Comparison of ENCODE assay signal across 19 cellular contexts in genomic region chr15:47461560-47462175, GRCh38.
DNase-seq lines count a peak whose midpoint lies in the region; ATAC-seq and TF ChIP-seq lines count a peak whose summit lies in the region.
"Had no signal": no experiment of that assay in that cellular context is flagged by ENCODE, and none has a peak within 500 bp of the region (broad histone marks: within the 10 kb centered on the region; RNA-seq: fewer than 3 reads in every experiment).

No MANE protein-coding gene starts in this region.

- H3K27me3 ChIP-seq in IMR-90 (ENCODE audit: control insufficient read depth, insufficient read depth, low read length), result no peaks in the 10 kb centered on the region
- no peaks in the 10 kb centered on the region for H3K27me3 ChIP-seq in left ventricle myocardium inferior (ENCODE audit: low read depth)

- H2AFZ ChIP-seq in IMR-90 (replicated peaks; ENCODE audit: low read length, poor library complexity), result no peak overlapping the region

- H3K4me1 ChIP-seq in IMR-90 (ENCODE audit: control insufficient read depth, insufficient read depth, low read length) (peaks cover 9% of the 10 kb centered on the region), left ventricle myocardium inferior (no peaks in the 10 kb centered on the region)
- H3K4me1 ChIP-seq: SJCRH30 had no signal

- H3K4ac ChIP-seq in IMR-90 (ENCODE audit: low read depth, low read length), result no peak overlapping the region

- no peak overlapping the region for H3K56ac ChIP-seq in IMR-90 (ENCODE audit: extremely low read depth, insufficient read depth, low read length)

- in situ Hi-C loops in IMR-90 (cut with MboI; ENCODE audit: low sequenced_read_pairs), result no loop called here

- no peak overlapping the region for H2AK9ac ChIP-seq in IMR-90 (replicated peaks; ENCODE audit: low read depth, low read length, poor library complexity)

- H3K36me3 ChIP-seq in IMR-90 (ENCODE audit: control insufficient read depth, insufficient read depth, low read length) (no peaks in the 10 kb centered on the region), left ventricle myocardium inferior (no peaks in the 10 kb centered on the region)
- H3K36me3 ChIP-seq: SJCRH30 had no signal

- H4K20me1 ChIP-seq in IMR-90 (ENCODE audit: insufficient read depth, low read length), result no peaks in the 10 kb centered on the region

- POLR2A ChIA-PET in IMR-90 (lab: Charles Lee; ENCODE audit: unreplicated experiment), result no interaction called here

- dilution Hi-C loops in IMR-90 (cut with HindIII; ENCODE audit: low sequenced_read_pairs, unreplicated experiment), result no loop called here

- TF ChIP-seq CTCF in AG09319 (IDR thresholded peaks at IDR 0.05; ENCODE audit: low read depth, low read length), result no peak
- no peak for TF ChIP-seq CTCF in IMR-90 (conservative IDR thresholded peaks at IDR 0.05; ENCODE audit: low read depth, low read length)
- no peak for TF ChIP-seq CTCF in fibroblast of mammary gland (conservative IDR thresholded peaks at IDR 0.05; ENCODE audit: control insufficient read depth, insufficient read depth, low read depth, low read length)
- TF ChIP-seq CTCF in left ventricle myocardium inferior (IDR thresholded peaks at IDR 0.05; ENCODE audit: borderline replicate concordance), result no peak

- no peak overlapping the region for H3K23ac ChIP-seq in IMR-90 (ENCODE audit: low read depth, low read length)

- peak overlapping the region; percentile 3; the same call in 1 of the 2 replicates for H2BK20ac ChIP-seq in IMR-90 (ENCODE audit: low read depth, low read length)

- CTCF ChIA-PET in IMR-90 (lab: Yijun Ruan, JAX), result interaction anchor here (1.3 kb wide), 1 partner anchor 8 kb away, joined by 4 read pairs; no protein-coding TSS in a partner anchor

- H3K4me2 ChIP-seq in IMR-90 (ENCODE audit: low read depth, low read length), result no peak overlapping the region

- no peak overlapping the region; the same call in 1 of the 2 replicates for H3K18ac ChIP-seq in IMR-90 (ENCODE audit: low read depth, low read length)

- ATAC-seq in IMR-90 (ENCODE audit: low read depth), result peak; percentile 71
- no peak for ATAC-seq in HG02870 (IDR thresholded peaks at IDR 0.05; ENCODE audit: unreplicated experiment)
- ATAC-seq in GM21360 (IDR thresholded peaks at IDR 0.05; ENCODE audit: unreplicated experiment), result no peak
- ATAC-seq: GM12878, PC-3 had no signal

- no TSS peak for BruUV-seq in IMR-90 (replicated peaks; lab: Mats Ljungman, UMichigan)

- peaks cover 6% of the 10 kb centered on the region; the same call in 1 of the 2 replicates for H3K9me1 ChIP-seq in IMR-90 (ENCODE audit: insufficient read depth, low read length)

- H2BK15ac ChIP-seq in IMR-90 (ENCODE audit: low read depth, low read length), result no peak overlapping the region; the same call in 2 of the 3 replicates

- H3K9me3 ChIP-seq in IMR-90 (ENCODE audit: control insufficient read depth, insufficient read depth, low read length) (peaks cover 4% of the 10 kb centered on the region; the same call in 1 of the 2 replicates), left ventricle myocardium inferior (replicated peaks) (no peaks in the 10 kb centered on the region)
- H3K9me3 ChIP-seq: SJCRH30 had no signal

- no CpG with 5 or more reads among the region's 5 CpGs for WGBS in IMR-90 (ENCODE audit: extremely low coverage in 2 of 2, insufficient read length in 1 of 2), 2 experiments

- H4K8ac ChIP-seq in IMR-90 (ENCODE audit: low read depth in 2 of 2, low read length in 2 of 2), result peak overlapping the region; percentile 37 to 78; a peak in 2 of 4 replicates

- no peak overlapping the region; the same call in 1 of the 2 replicates for H4K5ac ChIP-seq in IMR-90 (ENCODE audit: low read depth, low read length)

- H2BK5ac ChIP-seq in IMR-90 (ENCODE audit: low read depth, low read length, poor library complexity, severe bottlenecking), result peak overlapping the region; percentile 80

- H3K79me1 ChIP-seq in IMR-90 (ENCODE audit: low read depth in 1 of 2, low read length in 2 of 2), result no peaks in the 10 kb centered on the region

- no peak overlapping the region for H3K27ac ChIP-seq in IMR-90 (ENCODE audit: insufficient read depth, low read length)
- no peak overlapping the region for H3K27ac ChIP-seq in left ventricle myocardium inferior (replicated peaks)
- H3K27ac ChIP-seq: HL-60, SJCRH30 had no signal

- no peak overlapping the region for H4K91ac ChIP-seq in IMR-90 (ENCODE audit: insufficient read depth, low read depth, low read length)

- no peak overlapping the region for H2AK5ac ChIP-seq in IMR-90 (ENCODE audit: low read depth, low read length)

- intact Hi-C loops in IMR-90 (cut with micrococcal nuclease), result loop anchor here (5.0 kb wide), 1 partner anchor 169 kb away; no protein-coding TSS in a partner anchor
- intact Hi-C loops in left ventricle myocardium inferior (cut with micrococcal nuclease), result no loop called here

- no peak overlapping the region for H3K14ac ChIP-seq in IMR-90 (replicated peaks; ENCODE audit: low read depth, low read length)

- peak overlapping the region; percentile 94; the same call in 1 of the 2 replicates for H2BK120ac ChIP-seq in IMR-90 (ENCODE audit: low read depth, low read length)

- no peak overlapping the region for H3K9ac ChIP-seq in IMR-90 (ENCODE audit: low read depth, low read length)

- TF ChIP-seq RAD21 in IMR-90 (IDR thresholded peaks at IDR 0.05; ENCODE audit: low read length), result no peak

- TF ChIP-seq POLR2A in IMR-90 (IDR thresholded peaks at IDR 0.05; ENCODE audit: low read depth, low read length), result no peak

- H3K4me3 ChIP-seq in IMR-90 (ENCODE audit: insufficient read depth, low read depth, low read length), result no peak overlapping the region
- no peak overlapping the region for H3K4me3 ChIP-seq in fibroblast of mammary gland (ENCODE audit: control insufficient read depth, low read depth, low read length)
- H3K4me3 ChIP-seq in skeletal muscle cell (ENCODE audit: low read depth, low read length), result no peak overlapping the region
- H3K4me3 ChIP-seq in left ventricle myocardium inferior, result no peak overlapping the region
- H3K4me3 ChIP-seq: GM12878, SJCRH30 had no signal

- DNase-seq in AG09319 (ENCODE audit: extremely low read depth, low read depth), result peak; percentile 48
- peak; percentile 58 for DNase-seq in IMR-90
- DNase-seq in fibroblast of mammary gland (ENCODE audit: low read depth), result peak; percentile 52
- DNase-seq in skeletal muscle cell (ENCODE audit: low read depth), result peak; percentile 55
- DNase-seq in left ventricle myocardium inferior, result no peak
- DNase-seq: C1 segment of cervical spinal cord, DND-41, GDM1, NCI-H1417 treated with DMSO at 0.1 percent for 48 hours, NCI-H1930, NCI-H2171, NCI-H446, PC-3, SJCRH30, SW 1271 had no signal

TF ChIP-seq in IMR-90, 13 proteins besides CTCF, POLR2A, EP300 and RAD21:
- TF ChIP-seq ELK1 (IDR thresholded peaks at IDR 0.05; ENCODE audit: borderline replicate concordance, low read depth, low read length) (no peak), RCOR1 (IDR thresholded peaks at IDR 0.05; ENCODE audit: insufficient replicate concordance, low read length) (no peak)
